Comparison of ENCODE assay signal across 20 cellular contexts in the genomic region with DNA sequence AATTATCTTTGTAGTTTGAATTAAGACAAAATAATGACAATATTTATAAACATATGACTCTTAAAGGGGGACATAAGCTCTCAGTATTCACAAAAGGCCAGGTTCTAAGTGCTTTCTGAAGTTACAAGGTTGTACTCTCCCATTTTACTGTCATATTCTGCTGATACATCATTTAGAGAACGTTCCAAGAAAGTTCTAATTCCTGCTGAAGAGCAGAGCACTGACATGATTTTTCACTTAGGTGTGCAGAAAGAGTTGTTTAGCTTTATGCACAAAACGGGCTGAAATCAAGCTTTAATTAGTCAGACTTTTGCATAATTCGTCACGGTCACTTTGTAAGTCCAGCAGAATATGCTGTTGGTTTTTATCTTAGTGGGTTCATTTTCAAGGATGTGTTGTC. TPM values are rescaled to one million over a fixed set of nuclear protein-coding genes. Genes with fewer than 3 reads are reported as not detected.
"Had no signal": no experiment of that assay in that cellular context is flagged by ENCODE, and none has a peak within 500 bp of the region (broad histone marks: within the 10 kb centered on the region; RNA-seq: fewer than 3 reads in every experiment).

No MANE protein-coding gene starts in this region.

- H3K9me3 ChIP-seq: MG63 had no signal

- H3K27me3 ChIP-seq: MG63 had no signal

- H3K36me3 ChIP-seq: MG63 had no signal

- FAIRE-seq: RCC 7860 had no signal

- H3K4me3 ChIP-seq: MG63 had no signal

- H3K27ac ChIP-seq: RWPE1 had no signal

- DNase-seq: Karpas-422, KBM-7, NCI-H1092, NCI-H1105 treated with DMSO at 0.1 percent for 48 hours, NCI-H1417 treated with DMSO at 0.1 percent for 48 hours, NCI-H146, NCI-H1694 treated with DMSO at 0.1 percent for 48 hours, NCI-H1930, NCI-H2081 treated with DMSO at 0.1 percent for 48 hours, NCI-H2171, NCI-H226, NCI-H446, NCI-H510A, NCI-H774, SHP77 had no signal

RNA-seq across cellular contexts. Expression of gene ADAM23, which starts 37.3 kb away (rescaled TPM):
- total RNA-seq: HT-29 had no signal
- polyA plus RNA-seq: IgD-negative memory B cell had no signal
